ENCODE assay signal across 16 cellular contexts in genomic region chr12:96294831-96295230, GRCh38.
DNase-seq lines count a peak whose midpoint lies in the region; TF ChIP-seq lines count a peak whose summit lies in the region.
"Had no signal": no experiment of that assay in that cellular context is flagged by ENCODE, and none has a peak within 500 bp of the region (broad histone marks: within the 10 kb centered on the region; RNA-seq: fewer than 3 reads in every experiment).

No MANE protein-coding gene starts in this region.

- peak in 1 of 5 donors; percentile 37 for DNase-seq in CD8-positive, alpha-beta memory T cell
- peak; percentile 20 for DNase-seq in Jurkat, Clone E6-1 (ENCODE audit: low read depth, low spot score)
- peak; percentile 84 for DNase-seq in amniotic epithelial cell (ENCODE audit: low read depth)
- DNase-seq in iris pigment epithelial cell (ENCODE audit: low read depth), result peak; percentile 67
- DNase-seq in ascending aorta (ENCODE audit: low spot score in 2 of 2), result no peak
- DNase-seq in AG08396 (ENCODE audit: low spot score), result no peak
- DNase-seq in NOMO-1 treated with DMSO at 0.1 percent for 48 hours (lab: John Stamatoyannopoulos, UW; ENCODE audit: unreplicated experiment), result no peak
- DNase-seq in sigmoid colon, result no peak
- DNase-seq: cortex of kidney; hypothalamus; left colon; NCI-H446; OCI-M1; stimulated activated CD4-positive, alpha-beta T cell treated with anti-CD3 and anti-CD28 coated beads, Interleukin-2, amount 100 ng/mL, for 24 hours; tibial artery had no signal

- TF ChIP-seq POLR2A in sigmoid colon (IDR thresholded peaks at IDR 0.05), result no peak

- no peaks in the 10 kb centered on the region for H3K27me3 ChIP-seq in CD8-positive, alpha-beta memory T cell (ENCODE audit: insufficient read depth, low read length, poor library complexity, severe bottlenecking)
- no peaks in the 10 kb centered on the region for H3K27me3 ChIP-seq in ascending aorta
- H3K27me3 ChIP-seq in sigmoid colon, result no peaks in the 10 kb centered on the region
- H3K27me3 ChIP-seq: tibial artery had no signal

- CTCF ChIA-PET in CD8-positive, alpha-beta memory T cell (lab: Charles Lee), result interaction anchor here (0.7 kb wide), 1 partner anchor 106 kb away, joined by 5 read pairs; the partner anchor contains the start of gene CDK17

- POLR2A ChIA-PET in CD8-positive, alpha-beta memory T cell (lab: Charles Lee), result no interaction called here

- no peaks in the 10 kb centered on the region for H3K9me3 ChIP-seq in CD8-positive, alpha-beta memory T cell (ENCODE audit: low read length)
- H3K9me3 ChIP-seq in ascending aorta, result no peaks in the 10 kb centered on the region
- no peaks in the 10 kb centered on the region for H3K9me3 ChIP-seq in sigmoid colon
- H3K9me3 ChIP-seq: tibial artery had no signal

- peaks cover 4% of the 10 kb centered on the region for H3K36me3 ChIP-seq in CD8-positive, alpha-beta memory T cell (ENCODE audit: insufficient read depth, low read length)
- peaks cover 5 to 21% of the 10 kb centered on the region in 2 donors for H3K36me3 ChIP-seq in ascending aorta
- H3K36me3 ChIP-seq in sigmoid colon, result peaks cover 0 to 50% (median 2%) of the 10 kb centered on the region in 4 donors

- H3K4me3 ChIP-seq in CD8-positive, alpha-beta memory T cell (ENCODE audit: low read length), result no peak overlapping the region
- no peak overlapping the region for H3K4me3 ChIP-seq in Jurkat, Clone E6-1 (ENCODE audit: low read length)
- H3K4me3 ChIP-seq in ascending aorta, result no peak overlapping the region
- no peak overlapping the region for H3K4me3 ChIP-seq in sigmoid colon
- H3K4me3 ChIP-seq: tibial artery had no signal

- peaks cover 7 to 70% (median 16%) of the 10 kb centered on the region in 3 donors for H3K36me3 Mint-ChIP-seq in CD8-positive, alpha-beta memory T cell

- no peak overlapping the region for H3K27ac ChIP-seq in CD8-positive, alpha-beta memory T cell (ENCODE audit: low read depth, low read length)
- H3K27ac ChIP-seq in ascending aorta (no peak overlapping the region), sigmoid colon (no peak overlapping the region)
- H3K27ac ChIP-seq: tibial artery had no signal

- H3K4me1 Mint-ChIP-seq in CD8-positive, alpha-beta memory T cell, result peaks cover 23 to 31% (median 23%) of the 10 kb centered on the region in 3 donors

- TF ChIP-seq EP300 in sigmoid colon (IDR thresholded peaks at IDR 0.05), result no peak

- no peaks in the 10 kb centered on the region for H3K9me3 Mint-ChIP-seq in CD8-positive, alpha-beta memory T cell

- TF ChIP-seq CTCF in ascending aorta (IDR thresholded peaks at IDR 0.05), result no peak
- no peak for TF ChIP-seq CTCF in sigmoid colon (IDR thresholded peaks at IDR 0.05)

- peaks cover 14% of the 10 kb centered on the region for H3K4me1 ChIP-seq in CD8-positive, alpha-beta memory T cell (ENCODE audit: insufficient read depth, low read length)
- no peaks in the 10 kb centered on the region for H3K4me1 ChIP-seq in ascending aorta
- peaks cover 0 to 7% (median 0%) of the 10 kb centered on the region in 4 donors for H3K4me1 ChIP-seq in sigmoid colon
- H3K4me1 ChIP-seq: tibial artery had no signal

- H3K27ac Mint-ChIP-seq in CD8-positive, alpha-beta memory T cell, result peak overlapping the region; percentile 34 to 77 (median 66)
- H3K27ac Mint-ChIP-seq: B cell had no signal

- 51 to 68% methylated on average over 3 of the region's 3 CpGs for WGBS in sigmoid colon, 2 donors

- H3K4me3 Mint-ChIP-seq in CD8-positive, alpha-beta memory T cell, result peak overlapping the region in 2 of 7 donors; percentile 10 to 37
- H3K4me3 Mint-ChIP-seq: B cell had no signal

- intact Hi-C loops in ascending aorta (cut with DNase I), result no loop called here
- intact Hi-C loops in sigmoid colon (cut with DNase I), result no loop called here

- no peaks in the 10 kb centered on the region for H3K27me3 Mint-ChIP-seq in CD8-positive, alpha-beta memory T cell
- H3K27me3 Mint-ChIP-seq: B cell had no signal

Comparison
In these comparisons a context has a peak if more than half of its experiments do, and no peak if none do; other contexts are left out.
1. DNase-seq: peak in Jurkat, Clone E6-1 (single experiment), amniotic epithelial cell (single experiment) and iris pigment epithelial cell (single experiment); none in ascending aorta (0 of 2), AG08396 (single experiment), NOMO-1 treated with DMSO at 0.1 percent for 48 hours (single experiment) and sigmoid colon (single experiment).